16 cellular contexts compared by ENCODE assay signal in the genomic region with DNA sequence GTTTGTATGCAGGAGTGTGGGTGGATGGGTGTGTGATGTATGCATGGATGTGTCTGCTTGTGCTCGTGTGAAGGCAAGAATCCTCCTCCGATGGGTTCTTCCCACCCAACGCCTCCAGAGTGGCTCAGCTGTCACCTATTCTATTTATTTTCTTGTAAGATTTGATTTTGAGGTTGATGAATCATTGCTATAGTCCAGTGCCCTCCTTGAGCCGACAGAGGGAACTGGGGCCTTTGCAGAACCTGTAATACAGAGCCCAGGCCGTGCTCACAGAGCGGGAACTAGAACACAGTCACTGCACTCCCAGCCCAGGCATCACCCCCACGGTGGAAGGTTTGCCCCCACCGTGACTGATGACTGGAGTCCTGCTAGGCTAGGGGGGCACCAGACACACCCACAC. TPM values are rescaled to one million over a fixed set of nuclear protein-coding genes. Genes with fewer than 3 reads are reported as not detected.
A peak's percentile ranks its signal among the peaks of the same experiment; 100 is the strongest.
DNase-seq lines count a peak whose midpoint lies in the region; ATAC-seq and TF ChIP-seq lines count a peak whose summit lies in the region.
"Had no signal": no experiment of that assay in that cellular context is flagged by ENCODE, and none has a peak within 500 bp of the region (broad histone marks: within the 10 kb centered on the region; RNA-seq: fewer than 3 reads in every experiment).

No MANE protein-coding gene starts in this region.

- H3K27me3 ChIP-seq in colonic mucosa, result no peaks in the 10 kb centered on the region
- H3K27me3 ChIP-seq in transverse colon, result peaks cover 11% of the 10 kb centered on the region

- peak; percentile 50 for DNase-seq in HT-29 (ENCODE audit: low spot score)
- DNase-seq in colonic mucosa, result no peak
- DNase-seq in transverse colon, result no peak
- DNase-seq in T-helper 17 cell, result no peak
- no peak for DNase-seq in sciatic nerve (ENCODE audit: low spot score)
- no peak for DNase-seq in DMS53 (lab: John Stamatoyannopoulos, UW)
- DNase-seq: activated naive CD8-positive, alpha-beta T cell treated with anti-CD3 and anti-CD28 coated beads, Interleukin-2, amount 10 ng/mL, durations not matched to agents 7 days and 5 days; effector memory CD8-positive, alpha-beta T cell; hypothalamus; occipital lobe; OCI-M1; stimulated activated CD4-positive, alpha-beta T cell treated with anti-CD3 and anti-CD28 coated beads, Interleukin-4, amount 100 ng/mL, for 24 hours had no signal

- H3K36me3 Mint-ChIP-seq in T-helper 17 cell (ENCODE audit: low read depth), result peaks cover 4% of the 10 kb centered on the region

- TF ChIP-seq EP300 in transverse colon (IDR thresholded peaks at IDR 0.05; ENCODE audit: low read depth), result no peak

- no peak overlapping the region for H3K27ac Mint-ChIP-seq in T-helper 17 cell
- H3K27ac Mint-ChIP-seq: activated naive CD8-positive, alpha-beta T cell treated with anti-CD3 and anti-CD28 coated beads, Interleukin-2, amount 10 ng/mL, durations not matched to agents 7 days and 5 days had no signal

- in situ Hi-C loops in transverse colon (cut with MboI; ENCODE audit: low pct_ligation_motif_present in 1 of 4, low pct_unique_long_range_greater_than_20kb in 1 of 4, low sequenced_read_pairs in 3 of 4), result no loop called here

- WGBS in mesodermal cell (ENCODE audit: insufficient coverage in 2 of 2), 2 experiments, result 67 to 77% methylated on average over 2 to 6 of the region's 8 CpGs
- WGBS in transverse colon (ENCODE audit: low coverage in 1 of 2), 2 donors, result 30% methylated on average over 8 of the region's 8 CpGs; no CpG with 5 or more reads in 1 of the 2 donors

- peak overlapping the region; percentile 65 for H3K27ac ChIP-seq in colonic mucosa
- no peak overlapping the region for H3K27ac ChIP-seq in mesodermal cell (ENCODE audit: low read depth, low read length, severe bottlenecking)
- H3K27ac ChIP-seq in transverse colon, result peak overlapping the region; percentile 84 to 94 (median 86)
- H3K27ac ChIP-seq: thoracic aorta had no signal

- H3K36me3 ChIP-seq in colonic mucosa, result no peaks in the 10 kb centered on the region
- H3K36me3 ChIP-seq in mesodermal cell (ENCODE audit: control insufficient read depth, insufficient read depth, low read length), result peaks cover 26% of the 10 kb centered on the region
- no peaks in the 10 kb centered on the region for H3K36me3 ChIP-seq in transverse colon
- H3K36me3 ChIP-seq: thoracic aorta had no signal

- TF ChIP-seq CTCF in colonic mucosa (IDR thresholded peaks at IDR 0.05) (no peak), transverse colon (IDR thresholded peaks at IDR 0.05) (no peak)

- H3K4me3 ChIP-seq in colonic mucosa (peak overlapping the region; percentile 43), mesodermal cell (ENCODE audit: extremely low read depth, insufficient read depth, low read length, poor library complexity, severe bottlenecking) (peak overlapping the region; percentile 6), transverse colon (peak overlapping the region in 1 of 4 donors; percentile 47)

- H3K4me1 Mint-ChIP-seq in T-helper 17 cell, result peaks cover 5% of the 10 kb centered on the region

- H3K4me3 Mint-ChIP-seq in T-helper 17 cell, result no peak overlapping the region
- H3K4me3 Mint-ChIP-seq: activated naive CD8-positive, alpha-beta T cell treated with anti-CD3 and anti-CD28 coated beads, Interleukin-2, amount 10 ng/mL, durations not matched to agents 7 days and 5 days; effector memory CD8-positive, alpha-beta T cell had no signal

- H3K27me3 Mint-ChIP-seq in T-helper 17 cell, result peaks cover 32% of the 10 kb centered on the region

- ATAC-seq in T-helper 17 cell, result no peak
- ATAC-seq in sciatic nerve, result no peak
- ATAC-seq: effector memory CD8-positive, alpha-beta T cell had no signal

- TF ChIP-seq POLR2A in transverse colon (IDR thresholded peaks at IDR 0.05), result no peak

- H3K4me1 ChIP-seq in colonic mucosa, result peaks cover 19% of the 10 kb centered on the region
- H3K4me1 ChIP-seq in mesodermal cell (ENCODE audit: control insufficient read depth, insufficient read depth, low read length, poor library complexity, severe bottlenecking), result peaks cover 17% of the 10 kb centered on the region
- H3K4me1 ChIP-seq in transverse colon, result peaks cover 23 to 61% (median 51%) of the 10 kb centered on the region in 4 donors

- peak overlapping the region; percentile 12 to 53 for H3K9ac ChIP-seq in colonic mucosa (ENCODE audit: low read depth in 2 of 2, low read length in 2 of 2)

- H3K9me3 ChIP-seq in colonic mucosa (no peaks in the 10 kb centered on the region), mesodermal cell (ENCODE audit: control insufficient read depth, low read length) (no peaks in the 10 kb centered on the region), transverse colon (no peaks in the 10 kb centered on the region), T-helper 17 cell (ENCODE audit: control insufficient read depth, low read length, poor library complexity, severe bottlenecking) (no peaks in the 10 kb centered on the region)
- H3K9me3 ChIP-seq: thoracic aorta had no signal

- intact Hi-C loops in colonic mucosa (cut with DNase I), result no loop called here
- intact Hi-C loops in transverse colon (cut with DNase I; ENCODE audit: low total_unique reads), result no loop called here
- intact Hi-C loops in sciatic nerve (cut with DNase I), result no loop called here

RNA-seq across cellular contexts. Expression of gene RARRES2, which starts 2.1 kb away (rescaled TPM):
- total RNA-seq in HT-29 (2014; rRNA removed; shearing (Covaris generic)), result 10.5 and 12.6 TPM in 2 replicates
- total RNA-seq in colonic mucosa (100 to 1,000 TPM in 1 of 2 donors, 10 to 100 TPM in 1; 86.7 to 122 TPM), transverse colon (100 to 1,000 TPM in 2 of 4 donors, 10 to 100 TPM in 2; 84.2 to 124 (median 102) TPM), T-helper 17 cell (not detected), sciatic nerve (261 TPM)
- polyA plus RNA-seq in mesodermal cell (2013, experiment 1 of 2), result 31.3 TPM
- 25.7 TPM for polyA plus RNA-seq in mesodermal cell (2013, experiment 2 of 2)
- total RNA-seq: activated CD8-positive, alpha-beta memory T cell treated with anti-CD3 and anti-CD28 coated beads for 36 hours; activated naive CD8-positive, alpha-beta T cell treated with anti-CD3 and anti-CD28 coated beads, Interleukin-2, amount 10 ng/mL, durations not matched to agents 7 days and 5 days; T-helper 2 cell treated with Interferon-gamma antibody and Interleukin-4, amounts not matched to agents 100 ng/mL and 5 ng/mL, for 36 hours had no signal

RNA-seq across cellular contexts. Expression of gene ACTR3C, which starts 16.0 kb away (rescaled TPM):
- 37.7 and 45.9 TPM in 2 replicates for total RNA-seq in HT-29 (2014; rRNA removed; shearing (Covaris generic))
- total RNA-seq in colonic mucosa (10 to 100 TPM; 17.6 to 29.6 TPM), transverse colon (10 to 100 TPM; 19.9 to 71.1 (median 42.7) TPM), T-helper 17 cell (10 to 100 TPM in 1 of 2 donors, 1 to 10 TPM in 1; 6.0 to 10.2 TPM), sciatic nerve (3.3 TPM)
- 0.63 TPM for polyA plus RNA-seq in mesodermal cell (2013, experiment 1 of 2)
- 0.46 TPM for polyA plus RNA-seq in mesodermal cell (2013, experiment 2 of 2)

RNA-seq across cellular contexts. Expression of gene LRRC61, which starts 16.2 kb away (rescaled TPM):
- total RNA-seq in HT-29 (2014; rRNA removed; shearing (Covaris generic)), result 74.3 and 76.1 TPM in 2 replicates
- 10 to 100 TPM; 11.4 to 15.1 TPM for total RNA-seq in colonic mucosa
- 23.1 TPM for polyA plus RNA-seq in mesodermal cell (2013, experiment 1 of 2)
- polyA plus RNA-seq in mesodermal cell (2013, experiment 2 of 2), result 22.7 TPM
- total RNA-seq in transverse colon, result 10 to 100 TPM in 3 of 4 donors, 1 to 10 TPM in 1; 1.4 to 55.4 (median 17.2) TPM
- 1 to 10 TPM; 6.4 to 6.9 TPM for total RNA-seq in T-helper 17 cell
- 5.8 TPM for total RNA-seq in sciatic nerve

RNA-seq across cellular contexts. Expression of gene REPIN1, which starts 29.3 kb away (rescaled TPM):
- 420 and 443 TPM in 2 replicates for total RNA-seq in HT-29 (2014; rRNA removed; shearing (Covaris generic))
- total RNA-seq in colonic mucosa, result 100 to 1,000 TPM; 189 to 304 TPM
- 124 TPM for polyA plus RNA-seq in mesodermal cell (2013, experiment 1 of 2)
- 102 TPM for polyA plus RNA-seq in mesodermal cell (2013, experiment 2 of 2)
- total RNA-seq in transverse colon, result 100 to 1,000 TPM; 182 to 414 (median 247) TPM
- total RNA-seq in T-helper 17 cell, result 10 to 100 TPM; 43.0 to 49.8 TPM
- 54.0 TPM for total RNA-seq in sciatic nerve

RNA-seq across cellular contexts. Expression of gene ZNF775, which starts 39.8 kb away (rescaled TPM):
- total RNA-seq in HT-29 (2014; rRNA removed; shearing (Covaris generic)), result 9.9 and 10.7 TPM in 2 replicates
- 10 to 100 TPM; 11.0 to 11.3 TPM for total RNA-seq in colonic mucosa
- 15.7 TPM for polyA plus RNA-seq in mesodermal cell (2013, experiment 1 of 2)
- polyA plus RNA-seq in mesodermal cell (2013, experiment 2 of 2), result 12.0 TPM
- total RNA-seq in transverse colon, result 10 to 100 TPM in 3 of 4 donors, 1 to 10 TPM in 1; 8.9 to 75.2 (median 15.2) TPM
- total RNA-seq in T-helper 17 cell, result 1 to 10 TPM; 1.4 to 2.1 TPM
- 11.1 TPM for total RNA-seq in sciatic nerve

Comparison
In these comparisons a context has a peak if more than half of its experiments do, and no peak if none do; other contexts are left out.
1. RNA of gene RARRES2, which starts 2.1 kb away (total RNA-seq): 261 TPM in sciatic nerve (single experiment), 86.7 to 122 TPM in colonic mucosa, 84.2 to 124 TPM in transverse colon and 10.5 to 12.6 TPM in HT-29; not detected in T-helper 17 cell; every median in the first group is over 10 times any median in the second.